ENCODE assay signal across 10 cellular contexts in genomic region chr1:226691257-226691656, GRCh38. TPM values are rescaled to one million over a fixed set of nuclear protein-coding genes. Genes with fewer than 3 reads are reported as not detected.
DNase-seq lines count a peak whose midpoint lies in the region; ATAC-seq, FAIRE-seq and TF ChIP-seq lines count a peak whose summit lies in the region.
"Had no signal": no experiment of that assay in that cellular context is flagged by ENCODE, and none has a peak within 500 bp of the region (broad histone marks: within the 10 kb centered on the region; RNA-seq: fewer than 3 reads in every experiment).

No MANE protein-coding gene starts in this region.

- peak; percentile 5 for FAIRE-seq in GM12891 (lab: Jason Lieb, UNC)
- FAIRE-seq: G401.6 had no signal

- DNase-seq in GM12891 (ENCODE audit: insufficient read length, low spot score) (no peak), NCI-H1930 (lab: John Stamatoyannopoulos, UW) (no peak), GF-D8 (lab: John Stamatoyannopoulos, UW) (no peak), mesenteric fat pad (ENCODE audit: low spot score) (no peak)
- DNase-seq in activated naive CD4-positive, alpha-beta T cell treated with Interleukin-2 at 50 U/mL for 16 hours: peak; percentile 53
- DNase-seq: amniotic stem cell had no signal

- H3K27me3 Mint-ChIP-seq in nephron (ENCODE audit: low read depth): no peaks in the 10 kb centered on the region

- TF ChIP-seq POLR2A in GM12891 (IDR thresholded peaks at IDR 0.05; ENCODE audit: low read depth, low read length): no peak

- H3K4me3 Mint-ChIP-seq in nephron: no peak overlapping the region

- peak overlapping the region in 2 of 3 experiments; percentile 53 to 60 for H3K27ac Mint-ChIP-seq in nephron

- no peaks in the 10 kb centered on the region for H3K36me3 Mint-ChIP-seq in nephron (ENCODE audit: low read depth)

- ATAC-seq in HG03378 (IDR thresholded peaks at IDR 0.05; ENCODE audit: unreplicated experiment) (peak; percentile 40), HG03135 (IDR thresholded peaks at IDR 0.05; ENCODE audit: unreplicated experiment) (no peak)

- no peaks in the 10 kb centered on the region for H3K9me3 Mint-ChIP-seq in nephron

- H3K4me1 Mint-ChIP-seq in nephron: peaks cover 73% of the 10 kb centered on the region

- no peak for TF ChIP-seq CTCF in nephron (IDR thresholded peaks at IDR 0.05; ENCODE audit: unreplicated experiment in 3 of 3)

TF ChIP-seq in GM12891, 5 proteins besides CTCF, POLR2A, EP300 and RAD21:
- peak; percentile 24; the same call in 1 of the 2 replicates for TF ChIP-seq POU2F2 (IDR thresholded peaks at IDR 0.05; ENCODE audit: low read depth, low read length)
- TF ChIP-seq SPI1 (IDR thresholded peaks at IDR 0.05; ENCODE audit: low read depth, low read length): no peak

RNA-seq across cellular contexts. Expression of gene ITPKB, which starts 47.8 kb away (rescaled TPM):
- 15.8 TPM for polyA plus RNA-seq in GM12891 (2012; ENCODE audit: low read depth, missing spikeins)
- total RNA-seq in mesenteric fat pad: 34.9 TPM
